In genomic region chr7:24858108-24858977, GRCh38 we compare ENCODE assay signal across 12 cellular contexts.
"Had no signal": no experiment of that assay in that cellular context is flagged by ENCODE, and none has a peak within 500 bp of the region (broad histone marks: within the 10 kb centered on the region; RNA-seq: fewer than 3 reads in every experiment).

No MANE protein-coding gene starts in this region.

- H3K36me3 ChIP-seq: breast epithelium, upper lobe of right lung had no signal

- H3K9me3 Mint-ChIP-seq: activated T-cell treated with anti-CD3 and anti-CD28 coated beads, Interleukin-2, amount 50 U/mL, for 4 hours; nephron progenitor cell; stimulated activated naive CD8-positive, alpha-beta T cell treated with anti-CD3 and anti-CD28 coated beads, Interleukin-15, Interleukin-2, amounts not matched to agents 100 ng/mL and 50 ng/mL, for 24 hours had no signal

- H3K4me3 ChIP-seq: breast epithelium, left ventricle myocardium inferior, upper lobe of right lung had no signal

- H3K4me1 Mint-ChIP-seq: nephron progenitor cell had no signal

- H3K4me1 ChIP-seq: breast epithelium, left ventricle myocardium inferior, upper lobe of right lung had no signal

- H3K27me3 ChIP-seq: breast epithelium, upper lobe of right lung had no signal

- H3K4me3 Mint-ChIP-seq: activated naive CD8-positive, alpha-beta T cell treated with anti-CD3 and anti-CD28 coated beads for 36 hours; activated T-cell treated with anti-CD3 and anti-CD28 coated beads, Interleukin-2, amount 50 U/mL, for 4 hours; nephron progenitor cell; stimulated activated naive CD8-positive, alpha-beta T cell treated with anti-CD3 and anti-CD28 coated beads, Interleukin-15, Interleukin-2, amounts not matched to agents 100 ng/mL and 50 ng/mL, for 24 hours had no signal

- H3K27ac Mint-ChIP-seq: activated naive CD8-positive, alpha-beta T cell treated with anti-CD3 and anti-CD28 coated beads for 36 hours; nephron progenitor cell; stimulated activated naive CD8-positive, alpha-beta T cell treated with anti-CD3 and anti-CD28 coated beads, Interleukin-15, Interleukin-2, amounts not matched to agents 100 ng/mL and 50 ng/mL, for 24 hours had no signal

- DNase-seq: activated CD4-positive, alpha-beta T cell treated with anti-CD3 and anti-CD28 coated beads, Interleukin-2, amount 50 U/mL, for 4 hours; activated CD4-positive, CD25-positive, alpha-beta regulatory T cell treated with anti-CD3 and anti-CD28 coated beads, Interleukin-2, amount 50 U/mL, for 72 hours; activated effector memory CD4-positive, alpha-beta T cell treated with anti-CD3 and anti-CD28 coated beads, Interleukin-2, amount 50 U/mL, for 16 hours; activated naive CD8-positive, alpha-beta T cell treated with anti-CD3 and anti-CD28 coated beads for 36 hours; activated T-cell treated with anti-CD3 and anti-CD28 coated beads, Interleukin-2, amount 50 U/mL, for 4 hours; left ventricle myocardium inferior; nephron progenitor cell; stimulated activated CD4-positive, alpha-beta T cell treated with anti-CD3 and anti-CD28 coated beads, Interleukin-15, amount 100 ng/mL, for 24 hours; stimulated activated CD4-positive, alpha-beta T cell treated with anti-CD3 and anti-CD28 coated beads, Interleukin-4, amount 100 ng/mL, for 24 hours; upper lobe of right lung had no signal

- H3K9me3 ChIP-seq: breast epithelium, left ventricle myocardium inferior, upper lobe of right lung had no signal

- H3K27ac ChIP-seq: breast epithelium, left ventricle myocardium inferior, upper lobe of right lung had no signal

- ATAC-seq: activated T-cell treated with anti-CD3 and anti-CD28 coated beads, Interleukin-2, amount 50 U/mL, for 4 hours; upper lobe of right lung had no signal

- H3K27me3 Mint-ChIP-seq: activated naive CD8-positive, alpha-beta T cell treated with anti-CD3 and anti-CD28 coated beads for 36 hours; stimulated activated naive CD8-positive, alpha-beta T cell treated with anti-CD3 and anti-CD28 coated beads, Interleukin-15, Interleukin-2, amounts not matched to agents 100 ng/mL and 50 ng/mL, for 24 hours had no signal
